ENCODE assay signal across 26 cellular contexts in the genomic region with DNA sequence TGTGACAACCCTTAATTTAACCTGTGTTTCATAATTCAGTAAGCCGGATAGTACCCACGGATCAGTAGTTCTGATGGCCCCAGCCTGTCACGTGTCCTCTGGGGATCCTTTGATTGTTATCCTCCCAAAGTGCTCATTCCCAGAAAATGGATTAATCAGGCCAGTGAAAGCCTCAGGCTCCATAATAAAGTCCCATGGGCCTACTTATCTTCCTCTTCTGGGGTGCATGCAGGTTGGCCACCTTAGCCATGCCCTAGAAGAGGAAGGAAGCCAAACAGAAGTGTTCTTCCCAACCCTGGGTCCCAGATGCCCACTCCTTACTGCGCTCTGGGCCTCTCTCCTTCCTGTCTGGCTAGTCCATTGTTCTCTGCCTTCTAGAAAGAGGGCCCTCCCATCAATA.
"Had no signal": no experiment of that assay in that cellular context is flagged by ENCODE, and none has a peak within 500 bp of the region (broad histone marks: within the 10 kb centered on the region; RNA-seq: fewer than 3 reads in every experiment).

No MANE protein-coding gene starts in this region.

- H3K27ac Mint-ChIP-seq: activated naive CD8-positive, alpha-beta T cell treated with anti-CD3 and anti-CD28 coated beads, Interleukin-2, amount 10 ng/mL, durations not matched to agents 7 days and 5 days; T-cell; T-helper 2 cell treated with Interferon-gamma antibody and Interleukin-4, amounts not matched to agents 5 μg/mL and 100 μg/mL, for 36 hours had no signal

- H3K9me3 ChIP-seq: spleen, upper lobe of right lung had no signal

- H3K4me3 ChIP-seq: cardiac muscle cell, lung, spleen, upper lobe of right lung had no signal

- H3K4me1 Mint-ChIP-seq: activated naive CD8-positive, alpha-beta T cell treated with anti-CD3 and anti-CD28 coated beads, Interleukin-2, amount 10 ng/mL, durations not matched to agents 7 days and 5 days; naive thymus-derived CD4-positive, alpha-beta T cell; T-cell had no signal

- H3K27me3 Mint-ChIP-seq: T-cell had no signal

- H3K27ac ChIP-seq: cardiac muscle cell, upper lobe of right lung, WERI-Rb-1 had no signal

- H3K4me3 Mint-ChIP-seq: activated naive CD8-positive, alpha-beta T cell treated with anti-CD3 and anti-CD28 coated beads, Interleukin-2, amount 10 ng/mL, durations not matched to agents 7 days and 5 days; naive thymus-derived CD4-positive, alpha-beta T cell; neural crest cell; T-cell; T-helper 2 cell treated with Interferon-gamma antibody and Interleukin-4, amounts not matched to agents 5 μg/mL and 100 μg/mL, for 36 hours had no signal

- H3K27me3 ChIP-seq: cardiac muscle cell, spleen, upper lobe of right lung had no signal

- ATAC-seq: naive thymus-derived CD4-positive, alpha-beta T cell; SK-N-SH treated with all-trans-retinoic acid at 6 μM for 48 hours; T-cell; upper lobe of right lung had no signal

- H3K36me3 Mint-ChIP-seq: activated naive CD8-positive, alpha-beta T cell treated with anti-CD3 and anti-CD28 coated beads, Interleukin-2, amount 10 ng/mL, durations not matched to agents 7 days and 5 days; naive thymus-derived CD4-positive, alpha-beta T cell; T-cell had no signal

- H3K36me3 ChIP-seq: cardiac muscle cell, spleen, upper lobe of right lung, WERI-Rb-1 had no signal

- H3K9me3 Mint-ChIP-seq: activated naive CD8-positive, alpha-beta T cell treated with anti-CD3 and anti-CD28 coated beads, Interleukin-2, amount 10 ng/mL, durations not matched to agents 7 days and 5 days; neural crest cell; T-cell; T-helper 2 cell treated with Interferon-gamma antibody and Interleukin-4, amounts not matched to agents 5 μg/mL and 100 μg/mL, for 36 hours had no signal

- DNase-seq: activated CD4-positive, alpha-beta T cell treated with anti-CD3 and anti-CD28 coated beads for 1 hour; activated CD8-positive, alpha-beta memory T cell treated with anti-CD3 and anti-CD28 coated beads for 24 hours; activated CD8-positive, alpha-beta memory T cell treated with anti-CD3 and anti-CD28 coated beads, Interleukin-2, amount 50 U/mL, for 48 hours; activated naive CD4-positive, alpha-beta T cell treated with Interleukin-2 at 50 U/mL for 16 hours; activated naive CD8-positive, alpha-beta T cell treated with anti-CD3 and anti-CD28 coated beads, Interleukin-2, amount 10 ng/mL, durations not matched to agents 7 days and 5 days; activated T-cell treated with anti-CD3 and anti-CD28 coated beads, Interleukin-2, amount 50 U/mL, for 48 hours; amygdala; cortex of kidney; erythroblast; foreskin melanocyte; head of caudate nucleus; kidney; naive thymus-derived CD4-positive, alpha-beta T cell; occipital lobe; retina; spleen; stimulated activated CD4-positive, alpha-beta T cell treated with anti-CD3 and anti-CD28 coated beads, Interleukin-4, amount 100 ng/mL, for 1 hour; stimulated activated naive CD4-positive, alpha-beta T cell; T-cell; upper lobe of right lung; WERI-Rb-1 had no signal
